8 cellular contexts compared by ENCODE assay signal in the genomic region with DNA sequence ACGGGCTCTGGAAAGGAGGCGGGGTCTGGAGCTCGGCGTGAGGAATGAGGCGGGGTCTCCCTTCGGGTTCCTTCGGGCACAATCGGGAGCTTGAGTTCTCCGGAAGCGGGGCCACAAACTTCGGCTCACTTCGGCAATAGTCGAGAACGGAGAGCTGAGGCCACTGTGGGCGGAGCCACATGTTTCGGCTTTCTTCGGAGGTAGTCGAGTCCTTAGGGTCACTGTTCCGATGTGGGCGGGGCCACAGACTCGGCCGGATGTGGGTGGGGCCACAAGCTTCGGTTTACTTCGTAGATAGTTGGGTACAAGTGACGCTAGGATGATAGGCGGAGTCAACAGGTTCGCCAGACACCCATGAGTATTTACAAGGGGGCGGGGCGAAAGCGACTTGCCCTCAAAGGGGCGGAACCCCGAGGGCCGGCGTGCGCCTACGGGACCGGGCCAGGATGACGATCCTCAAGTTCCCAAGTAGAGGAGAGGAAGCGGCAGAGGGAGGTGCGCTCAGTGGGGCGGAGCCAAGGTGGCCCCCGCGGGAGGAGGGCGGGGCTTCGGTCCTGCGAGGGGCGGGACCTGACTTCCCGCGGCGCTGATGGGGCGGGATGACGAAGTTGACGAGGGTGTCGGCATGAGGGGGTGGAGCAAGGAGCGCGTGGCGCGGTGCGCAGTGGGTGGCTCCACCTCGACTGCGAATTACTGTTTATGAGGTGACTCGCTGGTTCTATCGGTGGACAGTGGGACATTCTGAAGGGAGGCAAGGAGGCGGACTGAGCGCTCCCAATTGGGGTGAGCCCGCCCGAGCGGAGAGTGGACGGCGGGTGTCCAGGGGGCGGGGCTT. TPM values are rescaled to one million over a fixed set of nuclear protein-coding genes. Genes with fewer than 3 reads are reported as not detected.
A peak's percentile ranks its signal among the peaks of the same experiment; 100 is the strongest.
DNase-seq lines count a peak whose midpoint lies in the region; ATAC-seq, FAIRE-seq and TF ChIP-seq lines count a peak whose summit lies in the region.

No MANE protein-coding gene starts in this region.

- POLR2A ChIA-PET in endothelial cell of umbilical vein (lab: Charles Lee), result interaction anchor here (0.7 to 5.2 kb wide), 10 partner anchors 11 to 77 kb away, joined by 3 to 91 read pairs (median 4); a partner anchor contains a TSS

- no peak for TF ChIP-seq CTCF in OCI-LY3 (IDR thresholded peaks at IDR 0.05; ENCODE audit: low read depth, low read length)
- no peak for TF ChIP-seq CTCF in endothelial cell of umbilical vein (IDR thresholded peaks at IDR 0.05; ENCODE audit: extremely low read depth in 1 of 2, insufficient read depth in 1 of 2, low read depth in 1 of 2, low read length in 2 of 2)
- no peak for TF ChIP-seq CTCF in mesothelial cell of epicardium (IDR thresholded peaks at IDR 0.05; ENCODE audit: unreplicated experiment)

- H4K20me1 ChIP-seq in OCI-LY3 (ENCODE audit: insufficient read depth, low read length), result no peaks in the 10 kb centered on the region
- H4K20me1 ChIP-seq in endothelial cell of umbilical vein (replicated peaks; ENCODE audit: control insufficient read depth, extremely low read depth, insufficient read depth, low read length), result no peaks in the 10 kb centered on the region

- H3K79me2 ChIP-seq in OCI-LY3 (ENCODE audit: low read length) (peaks cover 25% of the 10 kb centered on the region), endothelial cell of umbilical vein (ENCODE audit: control insufficient read depth, insufficient read depth, low read length) (peaks cover 42% of the 10 kb centered on the region)

- H3K27me3 Mint-ChIP-seq in mesothelial cell of epicardium (ENCODE audit: low read depth), result no peaks in the 10 kb centered on the region

- dilution Hi-C loops in endothelial cell of umbilical vein (cut with MboI; ENCODE audit: extremely low pct_ligation_motif_present, low sequenced_read_pairs), result no loop called here

- H3K4me3 ChIP-seq in OCI-LY3 (ENCODE audit: low read length) (peak overlapping the region; percentile 83), endothelial cell of umbilical vein (replicated peaks in 1 of 3; ENCODE audit: insufficient read depth in 1 of 3, low read depth in 1 of 3, low read length in 3 of 3) (peak overlapping the region; percentile 72 to 87 (median 86))

- H3K4me2 ChIP-seq in OCI-LY3 (ENCODE audit: low read length) (peak overlapping the region; percentile 99), endothelial cell of umbilical vein (ENCODE audit: insufficient read depth, low read length) (no peak overlapping the region)

- H3K27me3 ChIP-seq in OCI-LY3 (ENCODE audit: low read depth, low read length) (no peaks in the 10 kb centered on the region), endothelial cell of umbilical vein (ENCODE audit: control insufficient read depth in 2 of 2, insufficient read depth in 2 of 2, low read length in 2 of 2) (no peaks in the 10 kb centered on the region)

- peak; percentile 53 for ATAC-seq in GM21528 (IDR thresholded peaks at IDR 0.05; ENCODE audit: low FRiP score, unreplicated experiment)

- peak overlapping the region; percentile 100 for H3K27ac Mint-ChIP-seq in mesothelial cell of epicardium

- CTCF ChIA-PET in endothelial cell of umbilical vein (lab: Charles Lee), result interaction anchor here (0.7 to 2.7 kb wide), 19 partner anchors 10 to 76 kb away, joined by 3 to 25 read pairs (median 4); a partner anchor contains a TSS

- peak overlapping the region; percentile 93 for H3K9ac ChIP-seq in OCI-LY3 (ENCODE audit: low read length)
- H3K9ac ChIP-seq in endothelial cell of umbilical vein (replicated peaks; ENCODE audit: extremely low read depth, insufficient read depth, low read length), result peak overlapping the region; percentile 92

- peak overlapping the region; percentile 81 for H3K4me3 Mint-ChIP-seq in mesothelial cell of epicardium

- intact Hi-C loops in endothelial cell of umbilical vein (cut with micrococcal nuclease), result loop anchor here (1.0 to 2.0 kb wide), 8 partner anchors 10 to 323 kb away; a partner anchor contains a TSS

- peaks cover 6% of the 10 kb centered on the region for H3K36me3 Mint-ChIP-seq in mesothelial cell of epicardium

- H3K36me3 ChIP-seq in OCI-LY3 (replicated peaks; ENCODE audit: low read depth, low read length), result peaks cover 22% of the 10 kb centered on the region
- peaks cover 10% of the 10 kb centered on the region in 2 experiments for H3K36me3 ChIP-seq in endothelial cell of umbilical vein (ENCODE audit: control insufficient read depth in 2 of 2, extremely low read depth in 1 of 2, insufficient read depth in 2 of 2, low read length in 2 of 2)

- H3K27ac ChIP-seq in OCI-LY3 (ENCODE audit: low read length) (peak overlapping the region; percentile 89), endothelial cell of umbilical vein (ENCODE audit: insufficient read depth, low read depth, low read length) (peak overlapping the region; percentile 86)

- TF ChIP-seq POLR2A in endothelial cell of umbilical vein (IDR thresholded peaks at IDR 0.05; ENCODE audit: low read depth, low read length), result peak; percentile 47

- H3K4me1 ChIP-seq in OCI-LY3 (ENCODE audit: low read length) (peaks cover 16% of the 10 kb centered on the region), endothelial cell of umbilical vein (ENCODE audit: control insufficient read depth, extremely low read depth, insufficient read depth, low read length) (peaks cover 16% of the 10 kb centered on the region)

- peak; percentile 100 for FAIRE-seq in endothelial cell of umbilical vein (lab: Jason Lieb, UNC)

- H3K9me1 ChIP-seq in endothelial cell of umbilical vein (replicated peaks; ENCODE audit: control insufficient read depth, extremely low read depth, insufficient read depth, low read length), result no peaks in the 10 kb centered on the region

- DNase-seq in DMS 273 treated with DMSO at 0.1 percent for 48 hours (lab: John Stamatoyannopoulos, UW) (peak; percentile 99), HuH-7.5 (ENCODE audit: low spot score) (peak; percentile 92), activated T-cell treated with anti-CD3 and anti-CD28 coated beads for 24 hours (ENCODE audit: low read depth) (peak; percentile 100), endothelial cell of umbilical vein (ENCODE audit: low read depth, low spot score) (peak; percentile 100), mesothelial cell of epicardium (ENCODE audit: low spot score in 2 of 2, unreplicated experiment in 2 of 2) (peak; percentile 100)
- DNase-seq in stimulated activated CD8-positive, alpha-beta memory T cell treated with anti-CD3 and anti-CD28 coated beads, Interleukin-15, amount 100 ng/mL, for 4 hours (ENCODE audit: low read depth in 2 of 2), result peak; percentile 100

- no peaks in the 10 kb centered on the region for H3K9me3 ChIP-seq in OCI-LY3 (ENCODE audit: insufficient read depth, low read length)
- no peaks in the 10 kb centered on the region for H3K9me3 ChIP-seq in endothelial cell of umbilical vein (replicated peaks; ENCODE audit: control insufficient read depth, insufficient read depth, low read length)

- H3K4me1 Mint-ChIP-seq in mesothelial cell of epicardium, result peaks cover 31% of the 10 kb centered on the region

- H3K9me3 Mint-ChIP-seq in mesothelial cell of epicardium, result no peaks in the 10 kb centered on the region

- no TSS peak for BruUV-seq in endothelial cell of umbilical vein (replicated peaks; lab: Mats Ljungman, UMichigan)

- H2AFZ ChIP-seq in OCI-LY3 (ENCODE audit: low read depth, low read length) (peak overlapping the region; percentile 76), endothelial cell of umbilical vein (ENCODE audit: low read depth, low read length) (peak overlapping the region; percentile 56)

RNA-seq across cellular contexts. Expression of a gene that starts 0.5 kb away (rescaled TPM):
- 175 and 218 TPM in 2 replicates for total RNA-seq in endothelial cell of umbilical vein
- 204 and 256 TPM in 2 replicates for polyA plus RNA-seq in endothelial cell of umbilical vein
- polyA plus RNA-seq in endothelial cell of umbilical vein (2011; cell fraction: cytosol; rRNA removed), result 117 and 136 TPM in 2 replicates
- polyA plus RNA-seq in endothelial cell of umbilical vein (2011; cell fraction: nucleus; rRNA removed), result 153 and 177 TPM in 2 replicates
- polyA plus RNA-seq in endothelial cell of umbilical vein (2012), result 159 and 188 TPM in 2 replicates
- 80.3 and 88.3 TPM in 2 replicates for polyA minus RNA-seq in endothelial cell of umbilical vein
- 80.3 TPM for polyA minus RNA-seq in endothelial cell of umbilical vein (2011; cell fraction: cytosol; rRNA and poly(A)+ RNA removed)
- 58.8 and 67.3 TPM in 2 replicates for polyA minus RNA-seq in endothelial cell of umbilical vein (2011; cell fraction: nucleus; rRNA and poly(A)+ RNA removed)
- 102 to 113 TPM (median 110 TPM) in 3 replicates for total RNA-seq in mesothelial cell of epicardium

RNA-seq across cellular contexts. Expression of a gene that starts 1.2 kb away (rescaled TPM):
- total RNA-seq in endothelial cell of umbilical vein (37.4 and 40.7 TPM in 2 replicates), mesothelial cell of epicardium (43.9 to 50.1 TPM (median 47.5 TPM) in 3 replicates)
- polyA plus RNA-seq in endothelial cell of umbilical vein, result 81.9 and 107 TPM in 2 replicates
- polyA plus RNA-seq in endothelial cell of umbilical vein (2011; cell fraction: cytosol; rRNA removed), result 44.2 and 58.1 TPM in 2 replicates
- polyA plus RNA-seq in endothelial cell of umbilical vein (2011; cell fraction: nucleus; rRNA removed), result 19.0 and 19.4 TPM in 2 replicates
- polyA plus RNA-seq in endothelial cell of umbilical vein (2012), result 40.4 and 52.0 TPM in 2 replicates
- 21.8 and 29.0 TPM in 2 replicates for polyA minus RNA-seq in endothelial cell of umbilical vein
- 34.3 TPM for polyA minus RNA-seq in endothelial cell of umbilical vein (2011; cell fraction: cytosol; rRNA and poly(A)+ RNA removed)
- polyA minus RNA-seq in endothelial cell of umbilical vein (2011; cell fraction: nucleus; rRNA and poly(A)+ RNA removed), result 3.3 and 5.0 TPM in 2 replicates

RNA-seq across cellular contexts. Expression of a gene that starts 10.8 kb away (rescaled TPM):
- 1,192 and 1,260 TPM in 2 replicates for total RNA-seq in endothelial cell of umbilical vein
- 3,343 and 4,230 TPM in 2 replicates for polyA plus RNA-seq in endothelial cell of umbilical vein
- 3,326 and 3,998 TPM in 2 replicates for polyA plus RNA-seq in endothelial cell of umbilical vein (2011; cell fraction: cytosol; rRNA removed)
- 1,121 and 1,183 TPM in 2 replicates for polyA plus RNA-seq in endothelial cell of umbilical vein (2011; cell fraction: nucleus; rRNA removed)
- polyA plus RNA-seq in endothelial cell of umbilical vein (2012), result 2,632 and 2,638 TPM in 2 replicates
- polyA minus RNA-seq in endothelial cell of umbilical vein, result 537 and 600 TPM in 2 replicates
- 455 TPM for polyA minus RNA-seq in endothelial cell of umbilical vein (2011; cell fraction: cytosol; rRNA and poly(A)+ RNA removed)
- polyA minus RNA-seq in endothelial cell of umbilical vein (2011; cell fraction: nucleus; rRNA and poly(A)+ RNA removed), result 161 and 222 TPM in 2 replicates
- 1,211 to 1,274 TPM (median 1,263 TPM) in 3 replicates for total RNA-seq in mesothelial cell of epicardium

RNA-seq across cellular contexts. Expression of a gene that starts 16.9 kb away (rescaled TPM):
- total RNA-seq in endothelial cell of umbilical vein, result 0.71 and 0.74 TPM in 2 replicates
- polyA plus RNA-seq in endothelial cell of umbilical vein, result 1.7 and 2.4 TPM in 2 replicates
- 1.0 and 1.1 TPM in 2 replicates for polyA plus RNA-seq in endothelial cell of umbilical vein (2011; cell fraction: cytosol; rRNA removed)
- 2.9 and 3.9 TPM in 2 replicates for polyA plus RNA-seq in endothelial cell of umbilical vein (2011; cell fraction: nucleus; rRNA removed)
- polyA plus RNA-seq in endothelial cell of umbilical vein (2012), result 1.5 and 1.6 TPM in 2 replicates
- 0.29 and 0.76 TPM in 2 replicates for polyA minus RNA-seq in endothelial cell of umbilical vein
- not detected for polyA minus RNA-seq in endothelial cell of umbilical vein (2011; cell fraction: cytosol; rRNA and poly(A)+ RNA removed)
- 0.19 TPM in 1 of 2 replicates, not detected in the other for polyA minus RNA-seq in endothelial cell of umbilical vein (2011; cell fraction: nucleus; rRNA and poly(A)+ RNA removed)
- total RNA-seq in mesothelial cell of epicardium, result 57.6 to 69.5 TPM (median 63.5 TPM) in 3 replicates

RNA-seq across cellular contexts. Expression of a gene that starts 30.4 kb away (rescaled TPM):
- total RNA-seq in endothelial cell of umbilical vein (5.0 and 6.9 TPM in 2 replicates), mesothelial cell of epicardium (5.7 to 6.4 TPM (median 5.8 TPM) in 3 replicates)
- 2.1 and 3.0 TPM in 2 replicates for polyA plus RNA-seq in endothelial cell of umbilical vein
- 4.1 and 5.2 TPM in 2 replicates for polyA plus RNA-seq in endothelial cell of umbilical vein (2011; cell fraction: cytosol; rRNA removed)
- polyA plus RNA-seq in endothelial cell of umbilical vein (2011; cell fraction: nucleus; rRNA removed), result 2.3 and 3.6 TPM in 2 replicates
- 4.3 and 6.3 TPM in 2 replicates for polyA plus RNA-seq in endothelial cell of umbilical vein (2012)
- polyA minus RNA-seq in endothelial cell of umbilical vein, result 0.51 and 1.5 TPM in 2 replicates
- 1.4 TPM for polyA minus RNA-seq in endothelial cell of umbilical vein (2011; cell fraction: cytosol; rRNA and poly(A)+ RNA removed)
- polyA minus RNA-seq in endothelial cell of umbilical vein (2011; cell fraction: nucleus; rRNA and poly(A)+ RNA removed), result 0.38 and 2.5 TPM in 2 replicates

Comparison
In these comparisons a context has a peak if more than half of its experiments do, and no peak if none do; other contexts are left out.
1. Peak in every context shown above with its lines: DNase-seq, ATAC-seq, H3K4me3 ChIP-seq and H3K27ac ChIP-seq.